ENCODE assay signal across 8 cellular contexts in the genomic region with DNA sequence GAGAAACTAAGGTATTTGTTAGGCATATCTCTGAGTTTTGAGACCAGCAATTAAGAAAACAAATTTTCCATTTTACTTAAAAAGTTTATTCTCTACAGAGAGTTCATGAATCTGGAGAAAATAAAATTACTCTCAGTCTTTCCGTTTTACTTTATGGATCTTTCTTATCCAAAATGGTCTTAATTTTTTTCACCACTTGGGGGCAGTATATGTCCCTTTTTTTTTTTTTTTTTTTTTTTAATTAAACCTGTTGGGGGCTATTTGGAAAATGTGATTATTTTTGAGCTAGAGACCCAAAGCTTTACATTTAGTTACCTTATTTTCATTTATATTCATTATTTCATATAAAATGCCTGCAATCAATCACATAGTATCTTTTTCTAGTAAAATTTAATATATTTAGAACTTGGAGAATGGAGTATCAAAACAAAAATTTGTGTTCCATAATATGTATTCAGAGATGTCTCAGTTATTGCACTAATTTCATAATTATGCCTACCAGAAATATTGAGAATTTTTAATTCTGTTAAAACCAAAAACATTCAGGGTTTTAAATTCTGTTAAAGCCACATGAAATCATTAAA. TPM values are rescaled to one million over a fixed set of nuclear protein-coding genes. Genes with fewer than 3 reads are reported as not detected.
DNase-seq lines count a peak whose midpoint lies in the region; ATAC-seq, FAIRE-seq and TF ChIP-seq lines count a peak whose summit lies in the region.

No MANE protein-coding gene starts in this region.

- WGBS in adrenal gland, 4 donors: 10 to 15% (median 12%) methylated on average over 1 of the region's 1 CpG

- RAD21 ChIA-PET in HCT116 (lab: Charles Lee; ENCODE audit: low non-redundant PET in 1 of 2, low total read pairs in 2 of 2, uncharacterized antibody in 2 of 2, unreplicated experiment in 2 of 2): interaction anchor here in 1 of 2 experiments (0.6 kb wide), 2 partner anchors 902 to 1095 kb away, joined by 3 read pairs; no protein-coding TSS in a partner anchor

- FAIRE-seq in HTR-8/SVneo (lab: Jason Lieb, UNC): no peak

- H3K36me3 ChIP-seq in HCT116 (ENCODE audit: control insufficient read depth in 1 of 2, insufficient read depth in 2 of 2, low read length in 2 of 2) (no peaks in the 10 kb centered on the region), adrenal gland (replicated peaks in 1 of 2) (no peaks in the 10 kb centered on the region)

- POLR2A ChIA-PET in HCT116 (lab: Charles Lee): no interaction called here

- no peaks in the 10 kb centered on the region for H4K20me1 ChIP-seq in HCT116 (ENCODE audit: insufficient read depth)

- no peak for ATAC-seq in HCT116
- peak; percentile 64 for ATAC-seq in left lobe of liver

- H3K27ac ChIP-seq in HCT116 (ENCODE audit: low read depth, low read length) (no peak overlapping the region), adrenal gland (no peak overlapping the region)

- H3K79me2 ChIP-seq in HCT116 (ENCODE audit: insufficient read depth, low read length): no peaks in the 10 kb centered on the region

- no TSS peak for BruUV-seq in HCT116 (replicated peaks; lab: Mats Ljungman, UMichigan)

- no peaks in the 10 kb centered on the region for H3K9me3 ChIP-seq in HCT116 (ENCODE audit: control insufficient read depth in 1 of 2, insufficient read depth in 1 of 2, low read depth in 1 of 2, low read length in 2 of 2)
- no peaks in the 10 kb centered on the region for H3K9me3 ChIP-seq in adrenal gland (replicated peaks in 1 of 3)

- H3K4me1 ChIP-seq in HCT116 (ENCODE audit: control insufficient read depth in 1 of 2, insufficient read depth in 2 of 2, low read length in 2 of 2): no peaks in the 10 kb centered on the region
- H3K4me1 ChIP-seq in adrenal gland (replicated peaks in 1 of 2): no peaks in the 10 kb centered on the region

- H2AFZ ChIP-seq in HCT116 (ENCODE audit: low read depth, low read length, poor library complexity, severe bottlenecking): no peak overlapping the region

- TF ChIP-seq RAD21 in HCT116 (IDR thresholded peaks at IDR 0.05; ENCODE audit: low read depth): peak; percentile 32

- TF ChIP-seq CTCF in AG10803 (conservative IDR thresholded peaks at IDR 0.05; ENCODE audit: low read length) (peak; percentile 60), HCT116 (IDR thresholded peaks at IDR 0.05 in 2 of 3, conservative IDR thresholded peaks at IDR 0.05 in 1 of 3; ENCODE audit: borderline replicate concordance in 1 of 3, insufficient read depth in 1 of 3, low read depth in 2 of 3, low read length in 2 of 3) (peak; percentile 12 to 67 (median 33); a peak in 3 of 6 replicates), adrenal gland (IDR thresholded peaks at IDR 0.05) (peak in 4 of 6 experiments; percentile 46 to 74 (median 58))

- no peak for TF ChIP-seq POLR2A in HCT116 (IDR thresholded peaks at IDR 0.05; ENCODE audit: borderline replicate concordance, extremely low read depth, insufficient read depth, insufficient read length)
- TF ChIP-seq POLR2A in adrenal gland (IDR thresholded peaks at IDR 0.05): no peak

- DNase-seq in AG10803 (ENCODE audit: low read depth): peak; percentile 4
- DNase-seq in HCT116 (ENCODE audit: low read depth, low spot score): no peak
- DNase-seq in adrenal gland: no peak
- DNase-seq in left lobe of liver (ENCODE audit: low spot score): no peak
- DNase-seq in HTR-8/SVneo (ENCODE audit: insufficient read length, low spot score): no peak
- DNase-seq in COLO668 (lab: John Stamatoyannopoulos, UW; ENCODE audit: unreplicated experiment): no peak
- DNase-seq in stimulated activated CD4-positive, alpha-beta T cell treated with anti-CD3 and anti-CD28 coated beads, Interleukin-1b, Interleukin-23, amount 100 ng/mL, for 48 hours: no peak
- DNase-seq in NK-92 (lab: John Stamatoyannopoulos, UW; ENCODE audit: unreplicated experiment): no peak

- CTCF ChIA-PET in HCT116 (lab: Charles Lee): interaction anchor here (0.7 to 2.1 kb wide), 4 partner anchors 9 to 885 kb away, joined by 3 to 10 read pairs (median 4); no protein-coding TSS in a partner anchor

- no peak overlapping the region for H3K4me2 ChIP-seq in HCT116 (ENCODE audit: low read length)

- H3K9ac ChIP-seq in HCT116 (ENCODE audit: low read length): no peak overlapping the region

- H3K4me3 ChIP-seq in AG10803 (ENCODE audit: low read length) (no peak overlapping the region), HCT116 (replicated peaks in 1 of 2; ENCODE audit: low read depth in 1 of 2, low read length in 2 of 2) (no peak overlapping the region), adrenal gland (no peak overlapping the region)

- no peaks in the 10 kb centered on the region for H3K9me2 ChIP-seq in HCT116 (ENCODE audit: insufficient read depth)

- H3K27me3 ChIP-seq in HCT116 (ENCODE audit: insufficient read depth, low read length) (no peaks in the 10 kb centered on the region), adrenal gland (no peaks in the 10 kb centered on the region)

- intact Hi-C loops in HCT116 (cut with micrococcal nuclease) (loop anchor here (1.0 kb wide), 1 partner anchor 899 kb away; no protein-coding TSS in a partner anchor), adrenal gland (cut with DNase I) (loop anchor here in 1 of 2 donors (5.0 kb wide), 1 partner anchor 898 kb away; no protein-coding TSS in a partner anchor)

TF ChIP-seq in HCT116, 20 proteins besides CTCF, POLR2A, EP300 and RAD21 (continues in another document):
- TF ChIP-seq EZH2phosphoT487 (IDR thresholded peaks at IDR 0.05; ENCODE audit: borderline replicate concordance): no peak
- TF ChIP-seq ZNF274 (IDR thresholded peaks at IDR 0.05; ENCODE audit: low read depth, low read length): no peak
- no peak for TF ChIP-seq CEBPB (IDR thresholded peaks at IDR 0.05; ENCODE audit: low read depth)
- TF ChIP-seq ZFX (IDR thresholded peaks at IDR 0.05): no peak
- no peak for TF ChIP-seq SIN3A (IDR thresholded peaks at IDR 0.05; ENCODE audit: low read depth)
- TF ChIP-seq, protein P1, sequence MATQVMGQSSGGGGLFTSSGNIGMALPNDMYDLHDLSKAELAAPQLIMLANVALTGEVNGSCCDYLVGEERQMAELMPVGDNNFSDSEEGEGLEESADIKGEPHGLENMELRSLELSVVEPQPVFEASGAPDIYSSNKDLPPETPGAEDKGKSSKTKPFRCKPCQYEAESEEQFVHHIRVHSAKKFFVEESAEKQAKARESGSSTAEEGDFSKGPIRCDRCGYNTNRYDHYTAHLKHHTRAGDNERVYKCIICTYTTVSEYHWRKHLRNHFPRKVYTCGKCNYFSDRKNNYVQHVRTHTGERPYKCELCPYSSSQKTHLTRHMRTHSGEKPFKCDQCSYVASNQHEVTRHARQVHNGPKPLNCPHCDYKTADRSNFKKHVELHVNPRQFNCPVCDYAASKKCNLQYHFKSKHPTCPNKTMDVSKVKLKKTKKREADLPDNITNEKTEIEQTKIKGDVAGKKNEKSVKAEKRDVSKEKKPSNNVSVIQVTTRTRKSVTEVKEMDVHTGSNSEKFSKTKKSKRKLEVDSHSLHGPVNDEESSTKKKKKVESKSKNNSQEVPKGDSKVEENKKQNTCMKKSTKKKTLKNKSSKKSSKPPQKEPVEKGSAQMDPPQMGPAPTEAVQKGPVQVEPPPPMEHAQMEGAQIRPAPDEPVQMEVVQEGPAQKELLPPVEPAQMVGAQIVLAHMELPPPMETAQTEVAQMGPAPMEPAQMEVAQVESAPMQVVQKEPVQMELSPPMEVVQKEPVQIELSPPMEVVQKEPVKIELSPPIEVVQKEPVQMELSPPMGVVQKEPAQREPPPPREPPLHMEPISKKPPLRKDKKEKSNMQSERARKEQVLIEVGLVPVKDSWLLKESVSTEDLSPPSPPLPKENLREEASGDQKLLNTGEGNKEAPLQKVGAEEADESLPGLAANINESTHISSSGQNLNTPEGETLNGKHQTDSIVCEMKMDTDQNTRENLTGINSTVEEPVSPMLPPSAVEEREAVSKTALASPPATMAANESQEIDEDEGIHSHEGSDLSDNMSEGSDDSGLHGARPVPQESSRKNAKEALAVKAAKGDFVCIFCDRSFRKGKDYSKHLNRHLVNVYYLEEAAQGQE (IDR thresholded peaks at IDR 0.05; ENCODE audit: low read depth): no peak
- no peak for TF ChIP-seq YY1 (IDR thresholded peaks at IDR 0.05; ENCODE audit: extremely low read depth, insufficient replicate concordance, low read depth, low read length)
- TF ChIP-seq SP1 (IDR thresholded peaks at IDR 0.05; ENCODE audit: low read depth): no peak
- no peak for TF ChIP-seq TCF7L2 (IDR thresholded peaks at IDR 0.05; ENCODE audit: borderline replicate concordance, extremely low read depth, insufficient read depth, insufficient read length)
- no peak for TF ChIP-seq EZH2 (IDR thresholded peaks at IDR 0.05)
- TF ChIP-seq SRF (IDR thresholded peaks at IDR 0.05; ENCODE audit: low read depth): no peak
- TF ChIP-seq POLR2AphosphoS5 (IDR thresholded peaks at IDR 0.05; ENCODE audit: low read depth, low read length): no peak
- no peak for TF ChIP-seq JUND (IDR thresholded peaks at IDR 0.05)
- TF ChIP-seq FOSL1 (IDR thresholded peaks at IDR 0.05; ENCODE audit: low read depth): no peak
- TF ChIP-seq, protein P2, sequence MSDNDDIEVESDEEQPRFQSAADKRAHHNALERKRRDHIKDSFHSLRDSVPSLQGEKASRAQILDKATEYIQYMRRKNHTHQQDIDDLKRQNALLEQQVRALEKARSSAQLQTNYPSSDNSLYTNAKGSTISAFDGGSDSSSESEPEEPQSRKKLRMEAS (IDR thresholded peaks at IDR 0.05): no peak
- TF ChIP-seq ELF1 (IDR thresholded peaks at IDR 0.05; ENCODE audit: borderline replicate concordance, low read depth): no peak

RNA-seq across cellular contexts. Expression of gene PIBF1, which starts 27.1 kb away (rescaled TPM):
- total RNA-seq in HCT116 (2021; ENCODE audit: unreplicated experiment): 21.1 TPM
- polyA plus RNA-seq in HCT116 (2012): 6.3 and 6.6 TPM in 2 replicates
- total RNA-seq in adrenal gland: 10 to 100 TPM in 6 of 8 donors, 1 to 10 TPM in 2; 3.9 to 23.1 (median 14.0) TPM
- 10 to 100 TPM; 18.6 to 23.6 (median 21.7) TPM for polyA plus RNA-seq in adrenal gland
- total RNA-seq in left lobe of liver: 6.5 TPM

RNA-seq across cellular contexts. Expression of gene DIS3, which starts 27.3 kb away (rescaled TPM):
- total RNA-seq in HCT116 (2021; ENCODE audit: unreplicated experiment): 44.2 TPM
- 14.4 and 19.5 TPM in 2 replicates for polyA plus RNA-seq in HCT116 (2012)
- total RNA-seq in adrenal gland: 10 to 100 TPM in 7 of 8 donors, 1 to 10 TPM in 1; 7.6 to 30.7 (median 21.5) TPM
- 10 to 100 TPM in 1 of 3 donors, 1 to 10 TPM in 2; 7.8 to 30.1 (median 8.3) TPM for polyA plus RNA-seq in adrenal gland
- 13.8 TPM for total RNA-seq in left lobe of liver
